21 cellular contexts compared by ENCODE assay signal in the genomic region with DNA sequence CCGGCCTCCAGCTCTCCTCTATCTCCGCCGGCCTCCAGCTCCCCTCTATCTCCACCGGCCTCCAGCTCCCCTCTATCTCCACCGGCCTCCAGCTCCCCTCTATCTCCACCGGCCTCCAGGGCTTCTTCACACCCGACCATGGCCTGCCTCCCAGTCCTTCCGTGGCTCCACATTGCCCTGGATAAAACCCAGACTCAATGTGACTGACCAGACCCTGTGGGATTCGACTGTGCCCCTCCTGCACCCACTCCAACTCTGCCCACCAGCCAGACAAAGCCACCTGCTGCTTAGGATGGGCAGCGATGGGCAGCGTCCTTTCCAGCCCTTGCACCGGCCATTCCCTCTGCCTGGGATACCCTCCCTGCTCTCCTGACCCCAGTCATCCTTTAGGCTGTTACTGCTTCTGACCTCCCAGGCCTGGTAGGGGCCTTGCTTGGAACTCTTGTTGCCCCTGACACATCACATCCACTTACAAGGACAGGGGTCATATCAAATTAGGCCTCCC. TPM values are rescaled to one million over a fixed set of nuclear protein-coding genes. Genes with fewer than 3 reads are reported as not detected.
A peak's percentile ranks its signal among the peaks of the same experiment; 100 is the strongest.
DNase-seq lines count a peak whose midpoint lies in the region; ATAC-seq, FAIRE-seq and TF ChIP-seq lines count a peak whose summit lies in the region.
"Had no signal": no experiment of that assay in that cellular context is flagged by ENCODE, and none has a peak within 500 bp of the region (broad histone marks: within the 10 kb centered on the region; RNA-seq: fewer than 3 reads in every experiment).

No MANE protein-coding gene starts in this region.

- TF ChIP-seq CTCF in H1 (IDR thresholded peaks at IDR 0.05; ENCODE audit: control extremely low read depth in 1 of 3, insufficient read depth in 1 of 3, low read depth in 1 of 3, low read length in 3 of 3) = no peak
- no peak for TF ChIP-seq CTCF in right lobe of liver (IDR thresholded peaks at IDR 0.05)
- TF ChIP-seq CTCF in type B pancreatic cell (conservative IDR thresholded peaks at IDR 0.05) = no peak
- TF ChIP-seq CTCF in upper lobe of left lung (IDR thresholded peaks at IDR 0.05) = no peak

- H3K4me2 ChIP-seq in H1 (ENCODE audit: insufficient read depth in 1 of 2, low read depth in 2 of 2, low read length in 2 of 2) = no peak overlapping the region

- H3K9me3 Mint-ChIP-seq in activated naive CD4-positive, alpha-beta T cell treated with anti-CD3 and anti-CD28 coated beads, Interleukin-2, amount 50 U/mL, for 24 hours = no peaks in the 10 kb centered on the region
- H3K9me3 Mint-ChIP-seq in type B pancreatic cell = no peaks in the 10 kb centered on the region

- POLR2A ChIA-PET in H1 (lab: Charles Lee; ENCODE audit: partially characterized antibody) = no interaction called here

- no peaks in the 10 kb centered on the region for H3K79me2 ChIP-seq in H1 (ENCODE audit: control insufficient read depth in 1 of 2, insufficient read depth in 2 of 2, low read length in 2 of 2)

- H3K36me3 Mint-ChIP-seq in activated naive CD4-positive, alpha-beta T cell treated with anti-CD3 and anti-CD28 coated beads, Interleukin-2, amount 50 U/mL, for 24 hours = no peaks in the 10 kb centered on the region
- H3K36me3 Mint-ChIP-seq in type B pancreatic cell = no peaks in the 10 kb centered on the region
- H3K36me3 Mint-ChIP-seq: CD4-positive, alpha-beta memory T cell had no signal

- no peak overlapping the region for H4K8ac ChIP-seq in H1 (ENCODE audit: extremely low read depth, insufficient read depth, low read length)

- H2BK20ac ChIP-seq in H1 (ENCODE audit: low read length) = no peak overlapping the region

- no peak overlapping the region for H3K23ac ChIP-seq in H1 (ENCODE audit: insufficient read length)

- peaks cover 0 to 12% (median 4%) of the 10 kb centered on the region in 4 experiments; a peak in 3 of 7 replicates for H3K4me1 ChIP-seq in H1 (replicated peaks in 1 of 4; ENCODE audit: control insufficient read depth in 3 of 4, insufficient read depth in 4 of 4, low read length in 3 of 4)
- peaks cover 0 to 12% (median 6%) of the 10 kb centered on the region in 4 donors for H3K4me1 ChIP-seq in right lobe of liver
- peaks cover 7 to 14% (median 12%) of the 10 kb centered on the region in 4 donors for H3K4me1 ChIP-seq in upper lobe of left lung

- H3K4me3 ChIP-seq in H1 (ENCODE audit: extremely low read depth in 1 of 4, insufficient read depth in 2 of 4, low read depth in 3 of 4, low read length in 4 of 4) = no peak overlapping the region
- no peak overlapping the region for H3K4me3 ChIP-seq in right lobe of liver
- H3K4me3 ChIP-seq in upper lobe of left lung = no peak overlapping the region

- TF ChIP-seq POLR2A in H1 (IDR thresholded peaks at IDR 0.05; ENCODE audit: control extremely low read depth in 1 of 2, low read depth in 2 of 2, low read length in 2 of 2) (no peak), right lobe of liver (IDR thresholded peaks at IDR 0.05) (no peak), upper lobe of left lung (IDR thresholded peaks at IDR 0.05) (no peak)

- TF ChIP-seq RAD21 in H1 (IDR thresholded peaks at IDR 0.05 in 1 of 2, conservative IDR thresholded peaks at IDR 0.05 in 1 of 2; ENCODE audit: low read depth in 2 of 2, low read length in 2 of 2) = no peak

- no peak overlapping the region for H4K5ac ChIP-seq in H1 (ENCODE audit: insufficient read length, low read depth, low read length)

- CTCF ChIA-PET in H1 (lab: Charles Lee; ENCODE audit: partially characterized antibody) = interaction anchor here (0.8 to 1.0 kb wide), 3 partner anchors 10 to 125 kb away, joined by 3 to 4 read pairs (median 3); no protein-coding TSS in a partner anchor

- H2BK12ac ChIP-seq in H1 (ENCODE audit: low read depth, low read length) = no peak overlapping the region

- no peak for DNase-seq in activated naive CD4-positive, alpha-beta T cell (lab: John Stamatoyannopoulos, UW)
- no peak for DNase-seq in H1 (ENCODE audit: low read depth in 1 of 2, low spot score in 2 of 2)
- DNase-seq in right lobe of liver = peak in 2 of 3 donors; percentile 5 to 37
- no peak for DNase-seq in type B pancreatic cell (ENCODE audit: extremely low spot score, unreplicated experiment)
- no peak for DNase-seq in upper lobe of left lung
- DNase-seq: AML-193; CD4-positive, alpha-beta memory T cell; DMS153; NCI-H1417; NCI-H187; NCI-H2107; NCI-H510A treated with DMSO at 0.1 percent for 48 hours; NCI-H774; SHP77 had no signal

- ATAC-seq in right lobe of liver = no peak
- ATAC-seq in HG02610 (IDR thresholded peaks at IDR 0.05; ENCODE audit: unreplicated experiment) = no peak
- ATAC-seq in upper lobe of left lung (ENCODE audit: low FRiP score in 2 of 2) = no peak
- no peak for ATAC-seq in GM18873 (IDR thresholded peaks at IDR 0.05; ENCODE audit: low FRiP score, unreplicated experiment)
- ATAC-seq: SK-N-SH treated with all-trans-retinoic acid at 6 μM for 48 hours had no signal

- WGBS in H1 (ENCODE audit: extremely low coverage in 1 of 2, insufficient coverage in 1 of 2, insufficient read length in 1 of 2, insufficient replicate concordance in 2 of 2, low coverage in 1 of 2, low lambda C conversion rate in 2 of 2, missing lambda C conversion rate in 1 of 2), 2 experiments = 99% methylated on average over 12 of the region's 12 CpGs; no CpG with 5 or more reads in 1 of the 2 experiments
- 92% methylated on average over 9 of the region's 12 CpGs for WGBS in right lobe of liver (ENCODE audit: insufficient coverage, low coverage, low lambda C conversion rate, missing lambda C conversion rate)
- WGBS in upper lobe of left lung, 2 donors = 89 to 92% methylated on average over 12 of the region's 12 CpGs

- H2AK5ac ChIP-seq in H1 (ENCODE audit: low read depth, low read length) = no peak overlapping the region

- H3K9ac ChIP-seq in H1 (replicated peaks in 1 of 4; ENCODE audit: extremely low read depth in 1 of 4, low read depth in 3 of 4, low read length in 3 of 4) = no peak overlapping the region; a peak in 1 of 7 replicates

- H3K27ac ChIP-seq in H1 (ENCODE audit: low read depth, low read length) (no peak overlapping the region), right lobe of liver (no peak overlapping the region), upper lobe of left lung (no peak overlapping the region)
- H3K27ac ChIP-seq: 22Rv1 had no signal

- H3K9me3 ChIP-seq in H1 (ENCODE audit: insufficient read depth in 2 of 2, low read depth in 1 of 2, low read length in 1 of 2) (no peaks in the 10 kb centered on the region), right lobe of liver (no peaks in the 10 kb centered on the region), upper lobe of left lung (no peaks in the 10 kb centered on the region)

- H4K91ac ChIP-seq in H1 (replicated peaks; ENCODE audit: insufficient read length, low read length) = no peak overlapping the region

- H3K27me3 Mint-ChIP-seq in activated naive CD4-positive, alpha-beta T cell treated with anti-CD3 and anti-CD28 coated beads, Interleukin-2, amount 50 U/mL, for 24 hours = no peaks in the 10 kb centered on the region
- no peaks in the 10 kb centered on the region for H3K27me3 Mint-ChIP-seq in type B pancreatic cell
- H3K27me3 Mint-ChIP-seq: CD4-positive, alpha-beta memory T cell had no signal

- peak overlapping the region; percentile 80 for H3K27ac Mint-ChIP-seq in activated naive CD4-positive, alpha-beta T cell treated with anti-CD3 and anti-CD28 coated beads, Interleukin-2, amount 50 U/mL, for 24 hours
- peak overlapping the region; percentile 43 for H3K27ac Mint-ChIP-seq in type B pancreatic cell

- no peaks in the 10 kb centered on the region for H4K20me1 ChIP-seq in H1 (replicated peaks in 1 of 2; ENCODE audit: control insufficient read depth in 1 of 2, insufficient read depth in 2 of 2, low read length in 2 of 2)

- no peak for FAIRE-seq in H1 (lab: Jason Lieb, UNC)
- FAIRE-seq: GM12891, RCC 7860 had no signal

- no peak overlapping the region for H2AFZ ChIP-seq in H1 (ENCODE audit: low read length)

- H3K18ac ChIP-seq in H1 (ENCODE audit: extremely low read depth, low read length) = no peak overlapping the region

- H3K14ac ChIP-seq in H1 (ENCODE audit: insufficient read length) = no peak overlapping the region

- no peaks in the 10 kb centered on the region for H3K79me1 ChIP-seq in H1 (ENCODE audit: low read depth, low read length)

- TF ChIP-seq EP300 in H1 (IDR thresholded peaks at IDR 0.05; ENCODE audit: borderline replicate concordance in 1 of 2, low read depth in 2 of 2, low read length in 2 of 2) (no peak), upper lobe of left lung (IDR thresholded peaks at IDR 0.05) (no peak)

- H3K23me2 ChIP-seq in H1 (ENCODE audit: low read depth, low read length) = no peaks in the 10 kb centered on the region

- intact Hi-C loops in right lobe of liver (cut with DNase I) = no loop called here

- H3K27me3 ChIP-seq in H1 (replicated peaks in 1 of 4; ENCODE audit: control insufficient read depth in 3 of 4, extremely low read depth in 1 of 4, insufficient read depth in 3 of 4, low read length in 3 of 4) (no peaks in the 10 kb centered on the region), right lobe of liver (no peaks in the 10 kb centered on the region), upper lobe of left lung (no peaks in the 10 kb centered on the region)

- no peak overlapping the region for H2BK5ac ChIP-seq in H1 (ENCODE audit: low read depth, low read length)

- no peak overlapping the region for H3K56ac ChIP-seq in H1 (replicated peaks; ENCODE audit: insufficient read length, low read depth, low read length)

- 0 out of 2 replicates have a peak overlapping the region, but pooled peaks have one; percentile 29 for H2BK15ac ChIP-seq in H1 (ENCODE audit: low read length)

- no peaks in the 10 kb centered on the region for H3K36me3 ChIP-seq in H1 (ENCODE audit: control insufficient read depth in 2 of 4, insufficient read depth in 4 of 4, low read length in 3 of 4)
- H3K36me3 ChIP-seq in right lobe of liver = no peaks in the 10 kb centered on the region
- no peaks in the 10 kb centered on the region for H3K36me3 ChIP-seq in upper lobe of left lung

- no peak overlapping the region for H3K4me3 Mint-ChIP-seq in activated naive CD4-positive, alpha-beta T cell treated with anti-CD3 and anti-CD28 coated beads, Interleukin-2, amount 50 U/mL, for 24 hours
- H3K4me3 Mint-ChIP-seq in type B pancreatic cell = no peak overlapping the region
- H3K4me3 Mint-ChIP-seq: CD4-positive, alpha-beta memory T cell had no signal

- no peak overlapping the region for H2BK120ac ChIP-seq in H1 (replicated peaks; ENCODE audit: low read depth, low read length)

- H3K4ac ChIP-seq in H1 (replicated peaks; ENCODE audit: insufficient read length, low read depth, low read length) = no peak overlapping the region

- peaks cover 3% of the 10 kb centered on the region for H3K4me1 Mint-ChIP-seq in activated naive CD4-positive, alpha-beta T cell treated with anti-CD3 and anti-CD28 coated beads, Interleukin-2, amount 50 U/mL, for 24 hours
- H3K4me1 Mint-ChIP-seq in type B pancreatic cell (ENCODE audit: unreplicated experiment) = peaks cover 14% of the 10 kb centered on the region

RNA-seq across cellular contexts. Expression of a gene that starts 30.5 kb away (rescaled TPM):
- total RNA-seq in H1 (2021; fragmentation: NEBNext Ultra II Directional; extraction: Animal tissue kit (Norgen Biotek cat#: 25700)) = 28.1 and 29.4 TPM in 2 replicates
- 9.8 and 21.0 TPM in 2 replicates for polyA plus RNA-seq in H1 (2011; rRNA removed)
- 14.3 TPM for polyA plus RNA-seq in H1 (2011; cell fraction: cytosol; rRNA removed)
- 27.1 TPM for polyA plus RNA-seq in H1 (2011; cell fraction: nucleus; rRNA removed)
- polyA plus RNA-seq in H1 (2012, experiment 1 of 2) = 14.2 to 23.4 TPM (median 21.5 TPM) in 4 replicates
- 17.1 TPM for polyA plus RNA-seq in H1 (2012, experiment 2 of 2)
- 14.4 TPM for polyA plus RNA-seq in H1 (2013, experiment 1 of 2)
- polyA plus RNA-seq in H1 (2013, experiment 2 of 2) = 14.7 TPM
- 9.7 and 12.2 TPM in 2 replicates for polyA minus RNA-seq in H1 (2011; rRNA and poly(A)+ RNA removed)
- 14.5 TPM for polyA minus RNA-seq in H1 (2011; cell fraction: cytosol; rRNA and poly(A)+ RNA removed)
- polyA minus RNA-seq in H1 (2011; cell fraction: nucleus; rRNA and poly(A)+ RNA removed) = 13.4 TPM
- 100 to 1,000 TPM; 105 to 165 (median 131) TPM for total RNA-seq in right lobe of liver
- total RNA-seq in type B pancreatic cell (ENCODE audit: low replicate concordance) = 66.9 and 127 TPM in 2 replicates
- 10 to 100 TPM; 43.8 to 92.7 (median 74.1) TPM for total RNA-seq in upper lobe of left lung

Comparison
In these comparisons a context has a peak if more than half of its experiments do, and no peak if none do; other contexts are left out.
1. DNase-seq: peak in right lobe of liver (2 of 3); none in activated naive CD4-positive, alpha-beta T cell (0 of 4), H1 (0 of 2), type B pancreatic cell (single experiment) and upper lobe of left lung (0 of 2).